In the genomic region with DNA sequence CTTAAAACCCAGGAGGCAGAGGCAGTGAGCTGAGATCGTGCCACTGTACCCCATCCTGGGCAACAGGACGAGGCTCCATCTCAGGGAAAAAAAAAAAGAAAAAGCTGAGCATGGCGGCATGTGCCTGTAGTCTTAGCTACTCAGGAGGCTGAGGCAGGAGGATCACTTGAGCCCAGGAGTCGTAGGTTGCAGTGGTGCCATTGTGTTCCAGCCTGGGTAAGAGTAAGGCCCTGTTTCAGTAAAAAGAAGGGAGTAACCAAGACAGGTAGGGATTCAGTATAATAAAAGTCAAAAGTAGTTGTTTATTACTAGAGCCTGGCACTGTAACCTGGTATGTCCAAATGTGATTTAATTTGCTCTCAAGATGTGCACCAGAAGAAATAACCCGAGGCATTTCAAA, we compare ENCODE assay signal across 13 cellular contexts.
"Had no signal": no experiment of that assay in that cellular context is flagged by ENCODE, and none has a peak within 500 bp of the region (broad histone marks: within the 10 kb centered on the region; RNA-seq: fewer than 3 reads in every experiment).

No MANE protein-coding gene starts in this region.

- H3K27me3 ChIP-seq: ovary, sigmoid colon, spleen, transverse colon had no signal

- H3K27ac ChIP-seq: ovary, SK-N-MC, spleen, transverse colon had no signal

- H3K27me3 Mint-ChIP-seq: dendritic cell treated with granulocyte-macrophage colony-stimulating factor and Interleukin-4, amounts not matched to agents 40 ng/mL and 50 ng/mL, for 4 days had no signal

- H3K27ac Mint-ChIP-seq: dendritic cell treated with granulocyte-macrophage colony-stimulating factor and Interleukin-4, amounts not matched to agents 40 ng/mL and 50 ng/mL, for 4 days had no signal

- DNase-seq: activated CD4-positive, CD25-positive, alpha-beta regulatory T cell treated with anti-CD3 and anti-CD28 coated beads, Interleukin-2, amount 50 U/mL, for 72 hours; activated effector memory CD4-positive, alpha-beta T cell treated with Interleukin-2 at 50 U/mL for 16 hours; aorta; effector memory CD4-positive, alpha-beta T cell; head of caudate nucleus; kidney glomerular epithelial cell; ovary; sigmoid colon; spleen; T1000; transverse colon had no signal

- H3K4me3 ChIP-seq: ovary, sigmoid colon, SK-N-MC, spleen, transverse colon had no signal

- H3K4me3 Mint-ChIP-seq: dendritic cell treated with granulocyte-macrophage colony-stimulating factor and Interleukin-4, amounts not matched to agents 40 ng/mL and 50 ng/mL, for 4 days had no signal

- H3K9me3 Mint-ChIP-seq: dendritic cell treated with granulocyte-macrophage colony-stimulating factor and Interleukin-4, amounts not matched to agents 40 ng/mL and 50 ng/mL, for 4 days had no signal
